In genomic region chr16:58226790-58227189, GRCh38 we compare ENCODE assay signal across 34 cellular contexts.
"Had no signal": no experiment of that assay in that cellular context is flagged by ENCODE, and none has a peak within 500 bp of the region (broad histone marks: within the 10 kb centered on the region; RNA-seq: fewer than 3 reads in every experiment).

No MANE protein-coding gene starts in this region.

- H3K9me3 ChIP-seq: MG63 had no signal

- DNase-seq: Karpas-422, Kasumi-1, MG63, MM.1S, MV-4-11, NCI-H1048, NCI-H1092, NCI-H1092 treated with DMSO at 0.1 percent for 48 hours, NCI-H1105, NCI-H1105 treated with DMSO at 0.1 percent for 48 hours, NCI-H1417, NCI-H1417 treated with DMSO at 0.1 percent for 48 hours, NCI-H1436, NCI-H1436 treated with DMSO at 0.1 percent for 48 hours, NCI-H146, NCI-H1694, NCI-H1694 treated with DMSO at 0.1 percent for 48 hours, NCI-H187, NCI-H187 treated with DMSO at 0.1 percent for 48 hours, NCI-H1930, NCI-H2029, NCI-H2029 treated with DMSO at 0.1 percent for 48 hours, NCI-H2081, NCI-H2081 treated with DMSO at 0.1 percent for 48 hours, NCI-H2107, NCI-H2171, NCI-H2171 treated with DMSO at 0.1 percent for 48 hours, NCI-H2227 treated with DMSO at 0.1 percent for 48 hours, NCI-H226, NCI-H345, NCI-H446, NCI-H446 treated with DMSO at 0.1 percent for 48 hours, NCI-H510A, NCI-H510A treated with DMSO at 0.1 percent for 48 hours had no signal

- H3K36me3 ChIP-seq: MG63 had no signal

- H3K4me3 ChIP-seq: MG63 had no signal
